ENCODE assay signal across 18 cellular contexts in the genomic region with DNA sequence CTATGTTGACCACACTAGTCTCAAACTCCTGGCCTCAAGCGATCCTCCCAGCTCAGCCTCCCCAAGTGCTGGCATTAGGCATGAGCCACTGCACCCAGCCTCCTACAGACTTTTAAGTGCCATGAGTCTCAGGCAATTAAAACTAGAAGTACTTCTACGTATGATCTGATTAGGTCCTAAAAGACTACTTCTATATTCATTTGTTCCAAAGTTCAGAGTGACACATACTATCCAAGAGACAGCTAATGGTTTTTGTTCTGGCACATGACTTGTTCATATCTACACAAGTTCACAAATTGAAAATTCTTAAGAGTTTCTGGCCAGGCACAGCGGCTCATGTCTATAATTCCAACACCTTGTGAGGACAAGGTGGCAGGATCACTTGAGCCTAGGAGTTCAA. TPM values are rescaled to one million over a fixed set of nuclear protein-coding genes. Genes with fewer than 3 reads are reported as not detected.
A peak's percentile ranks its signal among the peaks of the same experiment; 100 is the strongest.
DNase-seq lines count a peak whose midpoint lies in the region; ATAC-seq and TF ChIP-seq lines count a peak whose summit lies in the region.
"Had no signal": no experiment of that assay in that cellular context is flagged by ENCODE, and none has a peak within 500 bp of the region (broad histone marks: within the 10 kb centered on the region; RNA-seq: fewer than 3 reads in every experiment).

No MANE protein-coding gene starts in this region.

- no peaks in the 10 kb centered on the region for H3K9me3 ChIP-seq in CD8-positive, alpha-beta memory T cell (ENCODE audit: low read length)
- no peaks in the 10 kb centered on the region for H3K9me3 ChIP-seq in neutrophil

- no peak overlapping the region for H3K4me3 ChIP-seq in CD8-positive, alpha-beta memory T cell (ENCODE audit: low read length)
- H3K4me3 ChIP-seq in neutrophil (ENCODE audit: low read depth in 1 of 2, low read length in 1 of 2), result no peak overlapping the region

- POLR2A ChIA-PET in activated CD4-positive, alpha-beta T cell treated with anti-CD3 and anti-CD28 coated beads for 36 hours (lab: Charles Lee), result no interaction called here
- POLR2A ChIA-PET in CD8-positive, alpha-beta memory T cell (lab: Charles Lee), result no interaction called here

- intact Hi-C loops in activated CD4-positive, alpha-beta T cell treated with anti-CD3 and anti-CD28 coated beads for 36 hours (cut with DNase I, micrococcal nuclease), result no loop called here

- peak; percentile 81 for ATAC-seq in activated CD4-positive, alpha-beta T cell treated with anti-CD3 and anti-CD28 coated beads for 36 hours
- ATAC-seq: PC-3 had no signal

- no peaks in the 10 kb centered on the region for H3K27me3 Mint-ChIP-seq in activated CD4-positive, alpha-beta T cell treated with anti-CD3 and anti-CD28 coated beads for 36 hours
- no peaks in the 10 kb centered on the region for H3K27me3 Mint-ChIP-seq in activated naive CD8-positive, alpha-beta T cell
- no peaks in the 10 kb centered on the region for H3K27me3 Mint-ChIP-seq in activated naive CD8-positive, alpha-beta T cell treated with anti-CD3 and anti-CD28 coated beads for 36 hours
- H3K27me3 Mint-ChIP-seq in CD8-positive, alpha-beta memory T cell, result no peaks in the 10 kb centered on the region
- no peaks in the 10 kb centered on the region for H3K27me3 Mint-ChIP-seq in osteocyte (ENCODE audit: unreplicated experiment)
- H3K27me3 Mint-ChIP-seq: CD4-positive, CD25-positive, alpha-beta regulatory T cell had no signal

- H3K36me3 Mint-ChIP-seq in activated CD4-positive, alpha-beta T cell treated with anti-CD3 and anti-CD28 coated beads for 36 hours (ENCODE audit: low read depth), result no peaks in the 10 kb centered on the region
- peaks cover 1% of the 10 kb centered on the region for H3K36me3 Mint-ChIP-seq in activated naive CD8-positive, alpha-beta T cell
- no peaks in the 10 kb centered on the region for H3K36me3 Mint-ChIP-seq in activated naive CD8-positive, alpha-beta T cell treated with anti-CD3 and anti-CD28 coated beads for 36 hours
- H3K36me3 Mint-ChIP-seq in CD8-positive, alpha-beta memory T cell, result peaks cover 0 to under 1% (median under 1%) of the 10 kb centered on the region in 3 donors
- no peaks in the 10 kb centered on the region for H3K36me3 Mint-ChIP-seq in osteocyte (ENCODE audit: unreplicated experiment)

- TF ChIP-seq CTCF in neutrophil (IDR thresholded peaks at IDR 0.05) (no peak), osteocyte (IDR thresholded peaks at IDR 0.05) (no peak)

- no peaks in the 10 kb centered on the region for H3K4me1 ChIP-seq in CD8-positive, alpha-beta memory T cell (ENCODE audit: insufficient read depth, low read length)
- H3K4me1 ChIP-seq in neutrophil (ENCODE audit: control insufficient read depth in 1 of 2, insufficient read depth in 1 of 2, low read depth in 1 of 2, low read length in 1 of 2), result peaks cover 46 to 54% of the 10 kb centered on the region in 2 experiments

- H3K4me3 Mint-ChIP-seq in activated CD4-positive, alpha-beta T cell treated with anti-CD3 and anti-CD28 coated beads for 36 hours, result no peak overlapping the region
- H3K4me3 Mint-ChIP-seq in activated naive CD8-positive, alpha-beta T cell, result no peak overlapping the region
- H3K4me3 Mint-ChIP-seq in activated naive CD8-positive, alpha-beta T cell treated with anti-CD3 and anti-CD28 coated beads for 36 hours, result no peak overlapping the region
- no peak overlapping the region for H3K4me3 Mint-ChIP-seq in CD8-positive, alpha-beta memory T cell
- H3K4me3 Mint-ChIP-seq in osteocyte (ENCODE audit: unreplicated experiment), result no peak overlapping the region
- H3K4me3 Mint-ChIP-seq: CD4-positive, CD25-positive, alpha-beta regulatory T cell had no signal

- H3K27me3 ChIP-seq in CD8-positive, alpha-beta memory T cell (ENCODE audit: insufficient read depth, low read length, poor library complexity, severe bottlenecking), result no peaks in the 10 kb centered on the region
- H3K27me3 ChIP-seq in neutrophil, result no peaks in the 10 kb centered on the region

- DNase-seq in activated CD4-positive, alpha-beta T cell treated with anti-CD3 and anti-CD28 coated beads for 36 hours, result no peak
- DNase-seq in activated CD4-positive, alpha-beta T cell treated with anti-CD3 and anti-CD28 coated beads for 1 hour, result no peak
- no peak for DNase-seq in activated naive CD8-positive, alpha-beta T cell treated with anti-CD3 and anti-CD28 coated beads for 36 hours
- no peak for DNase-seq in CD8-positive, alpha-beta memory T cell
- DNase-seq in CD1c-positive myeloid dendritic cell (ENCODE audit: extremely low spot score) (no peak), osteocyte (ENCODE audit: extremely low spot score, unreplicated experiment) (no peak)
- DNase-seq: CD4-positive, CD25-positive, alpha-beta regulatory T cell; GF-D8; HCEC 1CT; Karpas-422; NCI-H1417; NCI-H1930; NCI-H2171; NCI-H446 treated with DMSO at 0.1 percent for 48 hours; NCI-H748 treated with DMSO at 0.1 percent for 48 hours; PC-3 had no signal

- no peak overlapping the region for H3K27ac ChIP-seq in CD8-positive, alpha-beta memory T cell (ENCODE audit: low read depth, low read length)
- peak overlapping the region; percentile 66 for H3K27ac ChIP-seq in neutrophil

- no peaks in the 10 kb centered on the region for H3K9me3 Mint-ChIP-seq in activated CD4-positive, alpha-beta T cell treated with anti-CD3 and anti-CD28 coated beads for 36 hours (ENCODE audit: low read depth)
- H3K9me3 Mint-ChIP-seq in activated naive CD8-positive, alpha-beta T cell (ENCODE audit: low read depth), result no peaks in the 10 kb centered on the region
- H3K9me3 Mint-ChIP-seq in activated naive CD8-positive, alpha-beta T cell treated with anti-CD3 and anti-CD28 coated beads for 36 hours, result no peaks in the 10 kb centered on the region
- H3K9me3 Mint-ChIP-seq in CD8-positive, alpha-beta memory T cell, result no peaks in the 10 kb centered on the region
- no peaks in the 10 kb centered on the region for H3K9me3 Mint-ChIP-seq in osteocyte (ENCODE audit: unreplicated experiment)
- H3K9me3 Mint-ChIP-seq: CD4-positive, CD25-positive, alpha-beta regulatory T cell had no signal

- peaks cover 22% of the 10 kb centered on the region for H3K4me1 Mint-ChIP-seq in activated CD4-positive, alpha-beta T cell treated with anti-CD3 and anti-CD28 coated beads for 36 hours
- peaks cover 12% of the 10 kb centered on the region for H3K4me1 Mint-ChIP-seq in activated naive CD8-positive, alpha-beta T cell (ENCODE audit: low read depth)
- H3K4me1 Mint-ChIP-seq in activated naive CD8-positive, alpha-beta T cell treated with anti-CD3 and anti-CD28 coated beads for 36 hours, result peaks cover 10% of the 10 kb centered on the region
- peaks cover 5 to 16% (median 15%) of the 10 kb centered on the region in 3 donors for H3K4me1 Mint-ChIP-seq in CD8-positive, alpha-beta memory T cell
- H3K4me1 Mint-ChIP-seq in osteocyte (ENCODE audit: unreplicated experiment), result peaks cover 21% of the 10 kb centered on the region

- no peak overlapping the region for H3K27ac Mint-ChIP-seq in activated CD4-positive, alpha-beta T cell treated with anti-CD3 and anti-CD28 coated beads for 36 hours
- H3K27ac Mint-ChIP-seq in activated naive CD8-positive, alpha-beta T cell, result peak overlapping the region; percentile 34
- H3K27ac Mint-ChIP-seq in activated naive CD8-positive, alpha-beta T cell treated with anti-CD3 and anti-CD28 coated beads for 36 hours, result no peak overlapping the region
- H3K27ac Mint-ChIP-seq in CD8-positive, alpha-beta memory T cell, result peak overlapping the region in 5 of 8 donors; percentile 5 to 54 (median 13)
- H3K27ac Mint-ChIP-seq in osteocyte (ENCODE audit: unreplicated experiment), result no peak overlapping the region
- H3K27ac Mint-ChIP-seq: CD4-positive, CD25-positive, alpha-beta regulatory T cell had no signal

- no peaks in the 10 kb centered on the region for H3K36me3 ChIP-seq in CD8-positive, alpha-beta memory T cell (ENCODE audit: insufficient read depth, low read length)
- no peaks in the 10 kb centered on the region for H3K36me3 ChIP-seq in neutrophil

- CTCF ChIA-PET in activated CD4-positive, alpha-beta T cell treated with anti-CD3 and anti-CD28 coated beads for 36 hours (lab: Charles Lee), result interaction anchor here (0.6 kb wide), 3 partner anchors 23 to 254 kb away, joined by 3 read pairs; no protein-coding TSS in a partner anchor
- CTCF ChIA-PET in CD8-positive, alpha-beta memory T cell (lab: Charles Lee), result interaction anchor here (0.7 kb wide), 1 partner anchor 38 kb away, joined by 3 read pairs; no protein-coding TSS in a partner anchor

RNA-seq across cellular contexts. Expression of a gene that starts 11.7 kb away (rescaled TPM):
- total RNA-seq in activated CD4-positive, alpha-beta T cell treated with anti-CD3 and anti-CD28 coated beads for 36 hours, result 10 to 100 TPM; 55.9 to 70.2 TPM
- 10 to 100 TPM; 36.1 to 42.9 TPM for total RNA-seq in activated naive CD8-positive, alpha-beta T cell treated with anti-CD3 and anti-CD28 coated beads for 36 hours
- 10 to 100 TPM; 23.3 to 26.5 TPM for total RNA-seq in CD8-positive, alpha-beta memory T cell
- polyA plus RNA-seq in CD8-positive, alpha-beta memory T cell, result 8.9 TPM
- 5.0 and 5.5 TPM in 2 replicates for total RNA-seq in osteocyte

RNA-seq across cellular contexts. Expression of a gene that starts 38.3 kb away (rescaled TPM):
- total RNA-seq in activated CD4-positive, alpha-beta T cell treated with anti-CD3 and anti-CD28 coated beads for 36 hours, result 1 to 10 TPM; 1.3 to 1.8 TPM
- total RNA-seq in activated naive CD8-positive, alpha-beta T cell treated with anti-CD3 and anti-CD28 coated beads for 36 hours, result 1 to 10 TPM; 2.7 to 3.2 TPM
- 1 to 10 TPM; 4.3 to 4.7 TPM for total RNA-seq in CD8-positive, alpha-beta memory T cell
- 13.3 TPM for polyA plus RNA-seq in CD8-positive, alpha-beta memory T cell
- 3.5 and 3.6 TPM in 2 replicates for total RNA-seq in osteocyte

RNA-seq across cellular contexts. Expression of a gene that starts 53.7 kb away (rescaled TPM):
- total RNA-seq in activated CD4-positive, alpha-beta T cell treated with anti-CD3 and anti-CD28 coated beads for 36 hours, result 1 to 10 TPM; 3.0 to 4.3 TPM
- 1 to 10 TPM; 8.8 to 9.5 TPM for total RNA-seq in activated naive CD8-positive, alpha-beta T cell treated with anti-CD3 and anti-CD28 coated beads for 36 hours
- total RNA-seq in CD8-positive, alpha-beta memory T cell, result 10 to 100 TPM in 1 of 2 experiments, 1 to 10 TPM in 1; 9.8 to 10.4 TPM
- 18.7 TPM for polyA plus RNA-seq in CD8-positive, alpha-beta memory T cell
- total RNA-seq in osteocyte, result 7.9 and 8.0 TPM in 2 replicates

Comparison
In these comparisons a context has a peak if more than half of its experiments do, and no peak if none do; other contexts are left out.
1. H3K27ac Mint-ChIP-seq: peak in activated naive CD8-positive, alpha-beta T cell (single experiment) and CD8-positive, alpha-beta memory T cell (5 of 8); none in activated CD4-positive, alpha-beta T cell treated with anti-CD3 and anti-CD28 coated beads for 36 hours (single experiment), activated naive CD8-positive, alpha-beta T cell treated with anti-CD3 and anti-CD28 coated beads for 36 hours (single experiment) and osteocyte (single experiment).